9 cellular contexts compared by ENCODE assay signal in genomic region chr3:54519493-54519892, GRCh38.
"Had no signal": no experiment of that assay in that cellular context is flagged by ENCODE, and none has a peak within 500 bp of the region (broad histone marks: within the 10 kb centered on the region; RNA-seq: fewer than 3 reads in every experiment).

No MANE protein-coding gene starts in this region.

- H3K4me3 ChIP-seq: GM23248, GM23338, HAP-1 had no signal

- H3K27ac ChIP-seq: GM23248 had no signal

- H3K4me1 ChIP-seq: HAP-1 had no signal

- H3K4me2 ChIP-seq: GM23338 had no signal

- H3K36me3 ChIP-seq: HAP-1 had no signal

- ATAC-seq: GM23338, HCT116 had no signal

- H3K9me3 Mint-ChIP-seq: GM23338, H9 had no signal

- H3K4me3 Mint-ChIP-seq: GM23338, H9, HFFc6 had no signal

- DNase-seq: GM23248, GOT3, H7, H9, HCEC 1CT, HFFc6 had no signal

- H3K9ac ChIP-seq: GM23248 had no signal

- H3K27ac Mint-ChIP-seq: GM23338, H9, HFFc6 had no signal

- H2AFZ ChIP-seq: GM23248, GM23338 had no signal

- H3K9me3 ChIP-seq: HAP-1 had no signal

- H3K4me1 Mint-ChIP-seq: GM23338 had no signal
